In the genomic region with DNA sequence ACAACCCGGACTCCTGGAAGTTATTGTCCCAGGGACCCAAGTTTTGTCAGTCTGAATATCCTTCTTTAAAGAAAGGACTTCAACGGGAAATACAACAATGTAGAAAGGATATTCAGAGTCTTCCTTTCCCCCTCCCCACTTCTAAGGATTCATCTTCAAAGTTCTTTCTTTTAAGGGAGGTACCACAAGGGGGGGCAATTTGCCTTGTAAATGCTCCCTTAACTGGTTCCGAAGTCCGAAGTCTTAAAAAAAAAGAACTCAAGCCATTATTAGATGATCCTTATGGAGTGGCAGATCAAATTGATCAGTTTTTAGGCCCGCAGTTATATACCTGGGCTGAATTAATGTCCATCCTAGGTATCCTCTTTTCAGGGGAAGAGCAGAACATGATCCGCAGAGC, we compare ENCODE assay signal across 1 cellular context.
TF ChIP-seq lines count a peak whose summit lies in the region.

No MANE protein-coding gene starts in this region.

TF ChIP-seq in WTC11, 78 proteins besides CTCF, POLR2A, EP300 and RAD21 (continued from another document):
- TF ChIP-seq, protein P1, sequence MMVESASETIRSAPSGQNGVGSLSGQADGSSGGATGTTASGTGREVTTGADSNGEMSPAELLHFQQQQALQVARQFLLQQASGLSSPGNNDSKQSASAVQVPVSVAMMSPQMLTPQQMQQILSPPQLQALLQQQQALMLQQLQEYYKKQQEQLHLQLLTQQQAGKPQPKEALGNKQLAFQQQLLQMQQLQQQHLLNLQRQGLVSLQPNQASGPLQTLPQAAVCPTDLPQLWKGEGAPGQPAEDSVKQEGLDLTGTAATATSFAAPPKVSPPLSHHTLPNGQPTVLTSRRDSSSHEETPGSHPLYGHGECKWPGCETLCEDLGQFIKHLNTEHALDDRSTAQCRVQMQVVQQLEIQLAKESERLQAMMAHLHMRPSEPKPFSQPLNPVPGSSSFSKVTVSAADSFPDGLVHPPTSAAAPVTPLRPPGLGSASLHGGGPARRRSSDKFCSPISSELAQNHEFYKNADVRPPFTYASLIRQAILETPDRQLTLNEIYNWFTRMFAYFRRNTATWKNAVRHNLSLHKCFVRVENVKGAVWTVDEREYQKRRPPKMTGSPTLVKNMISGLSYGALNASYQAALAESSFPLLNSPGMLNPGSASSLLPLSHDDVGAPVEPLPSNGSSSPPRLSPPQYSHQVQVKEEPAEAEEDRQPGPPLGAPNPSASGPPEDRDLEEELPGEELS (CRISPR knock-in tag; IDR thresholded peaks at IDR 0.05), result no peak
- TF ChIP-seq NR2C2 (CRISPR knock-in tag; IDR thresholded peaks at IDR 0.05), result no peak
- TF ChIP-seq TP53 (CRISPR knock-in tag; IDR thresholded peaks at IDR 0.05), result no peak
- no peak for TF ChIP-seq NR1H2 (CRISPR knock-in tag; IDR thresholded peaks at IDR 0.05)
- no peak for TF ChIP-seq SMAD4 (CRISPR knock-in tag; IDR thresholded peaks at IDR 0.05)
